In the genomic region with DNA sequence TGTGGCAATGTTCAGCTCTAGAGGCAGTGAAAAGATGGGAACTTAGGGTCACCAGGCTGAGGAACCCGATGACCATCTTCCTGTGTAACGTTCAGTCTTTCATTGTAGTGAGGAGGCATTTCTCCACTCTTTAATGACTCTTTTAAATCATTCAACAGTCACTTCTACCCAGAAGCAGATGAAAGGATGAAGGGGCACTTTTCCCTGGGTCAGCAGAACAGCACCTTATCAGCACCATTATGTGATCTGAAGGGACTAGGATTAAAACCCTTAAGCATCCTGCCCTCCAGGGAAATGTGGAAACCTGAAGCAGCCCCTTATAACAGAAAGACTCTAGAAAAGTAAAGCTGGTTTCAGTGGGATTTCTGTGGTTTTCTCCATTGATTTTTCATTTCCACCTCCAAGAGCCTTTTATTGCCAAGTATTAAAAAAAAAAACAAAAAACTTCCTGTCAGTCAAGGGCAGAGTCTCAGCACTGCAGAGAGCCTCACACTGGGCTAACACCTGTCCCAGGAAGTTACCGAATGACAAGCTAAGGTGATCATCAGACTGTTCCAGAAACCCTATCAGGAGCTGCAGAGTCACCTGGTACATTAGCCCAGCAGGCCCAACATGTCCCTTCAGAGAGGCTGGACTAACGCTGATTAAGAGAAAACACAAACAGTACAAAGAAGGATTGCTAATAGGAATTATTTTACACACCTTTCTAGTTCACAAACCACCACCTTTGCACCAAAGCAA, we compare ENCODE assay signal across 1 cellular context.
TF ChIP-seq lines count a peak whose summit lies in the region.

No MANE protein-coding gene starts in this region.

TF ChIP-seq in H1, 55 proteins besides CTCF, POLR2A, EP300 and RAD21:
- TF ChIP-seq, protein P1, sequence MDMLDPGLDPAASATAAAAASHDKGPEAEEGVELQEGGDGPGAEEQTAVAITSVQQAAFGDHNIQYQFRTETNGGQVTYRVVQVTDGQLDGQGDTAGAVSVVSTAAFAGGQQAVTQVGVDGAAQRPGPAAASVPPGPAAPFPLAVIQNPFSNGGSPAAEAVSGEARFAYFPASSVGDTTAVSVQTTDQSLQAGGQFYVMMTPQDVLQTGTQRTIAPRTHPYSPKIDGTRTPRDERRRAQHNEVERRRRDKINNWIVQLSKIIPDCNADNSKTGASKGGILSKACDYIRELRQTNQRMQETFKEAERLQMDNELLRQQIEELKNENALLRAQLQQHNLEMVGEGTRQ (IDR thresholded peaks at IDR 0.05; ENCODE audit: low read length), result no peak
- TF ChIP-seq BACH1 (IDR thresholded peaks at IDR 0.05; ENCODE audit: low read length) (no peak), ZNF274 (IDR thresholded peaks at IDR 0.05; ENCODE audit: borderline replicate concordance, extremely low read depth, low read length) (no peak), BCL11A (IDR thresholded peaks at IDR 0.05; ENCODE audit: low read depth in 2 of 2, low read length in 2 of 2) (no peak), KDM4A (IDR thresholded peaks at IDR 0.05; ENCODE audit: low read depth, low read length, severe bottlenecking) (no peak), RFX5 (IDR thresholded peaks at IDR 0.05; ENCODE audit: borderline replicate concordance, low read depth, low read length) (no peak), RXRA (IDR thresholded peaks at IDR 0.05; ENCODE audit: insufficient read depth, low read depth, low read length) (no peak), CHD1 (IDR thresholded peaks at IDR 0.05; ENCODE audit: low read depth, low read length) (no peak), SRF (IDR thresholded peaks at IDR 0.05; ENCODE audit: low read depth, low read length) (no peak), FOSL1 (IDR thresholded peaks at IDR 0.05; ENCODE audit: insufficient read depth, low read depth, low read length) (no peak), JUN (IDR thresholded peaks at IDR 0.05; ENCODE audit: low read depth, low read length) (no peak), BRCA1 (IDR thresholded peaks at IDR 0.05; ENCODE audit: low read depth, low read length) (no peak), NANOG (IDR thresholded peaks at IDR 0.05; ENCODE audit: insufficient read depth, low read depth, low read length, poor library complexity, severe bottlenecking) (no peak), RBBP5 (IDR thresholded peaks at IDR 0.05; ENCODE audit: borderline replicate concordance, low read depth, low read length) (no peak), SIRT6 (IDR thresholded peaks at IDR 0.05; ENCODE audit: low read length) (no peak), SP4 (IDR thresholded peaks at IDR 0.05; ENCODE audit: low read length) (no peak)
- TF ChIP-seq, protein P2, sequence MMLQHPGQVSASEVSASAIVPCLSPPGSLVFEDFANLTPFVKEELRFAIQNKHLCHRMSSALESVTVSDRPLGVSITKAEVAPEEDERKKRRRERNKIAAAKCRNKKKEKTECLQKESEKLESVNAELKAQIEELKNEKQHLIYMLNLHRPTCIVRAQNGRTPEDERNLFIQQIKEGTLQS (IDR thresholded peaks at IDR 0.05; ENCODE audit: insufficient read depth, low read depth, low read length), result no peak
